In the genomic region with DNA sequence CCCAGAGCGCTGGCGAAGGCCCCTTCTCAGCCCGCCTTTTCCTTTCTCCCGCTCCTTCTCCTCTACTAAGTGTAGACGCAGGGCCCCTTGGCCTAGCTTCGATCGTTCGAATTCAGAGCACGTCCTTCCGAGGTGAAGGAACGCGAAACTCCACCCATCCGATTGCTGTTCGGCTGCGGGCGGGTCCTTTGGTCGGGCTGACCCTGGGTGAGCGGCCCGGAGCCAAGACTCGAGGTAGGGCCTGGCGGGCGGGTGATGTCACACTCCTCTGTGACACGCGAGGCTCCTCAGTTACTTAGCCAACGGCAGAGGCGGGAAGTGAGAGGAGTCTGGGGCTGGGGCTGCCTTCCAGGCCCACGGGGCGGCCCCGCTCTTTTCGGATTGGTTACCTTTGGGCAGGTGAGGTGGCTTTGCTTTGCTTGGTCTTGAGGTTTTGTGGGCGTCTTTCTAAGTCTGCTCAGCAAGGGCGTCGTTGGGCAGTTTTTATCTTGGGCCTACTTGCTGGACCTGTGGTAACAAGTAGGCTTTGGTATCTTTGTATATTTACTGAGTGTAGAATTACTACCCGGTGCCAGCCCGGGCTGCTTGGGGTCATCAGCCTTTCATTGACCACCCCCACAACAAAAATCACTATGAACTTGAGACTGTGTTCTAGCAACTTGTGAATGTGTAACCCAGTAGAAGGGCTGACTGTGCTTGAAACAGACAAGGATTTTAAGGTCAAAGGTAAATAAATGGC, we compare ENCODE assay signal across 8 cellular contexts. TPM values are rescaled to one million over a fixed set of nuclear protein-coding genes. Genes with fewer than 3 reads are reported as not detected.
A peak's percentile ranks its signal among the peaks of the same experiment; 100 is the strongest.
DNase-seq lines count a peak whose midpoint lies in the region; ATAC-seq and TF ChIP-seq lines count a peak whose summit lies in the region.

No MANE protein-coding gene starts in this region.

- in situ Hi-C loops in mammary epithelial cell (cut with MboI; ENCODE audit: low sequenced_read_pairs in 2 of 2) = no loop called here

- peak overlapping the region; percentile 55 for H2AFZ ChIP-seq in mammary epithelial cell (ENCODE audit: low read depth, low read length)

- no peaks in the 10 kb centered on the region for H3K36me3 Mint-ChIP-seq in WTC11

- ATAC-seq in GM18502 (IDR thresholded peaks at IDR 0.05; ENCODE audit: poor library complexity, unreplicated experiment) (peak; percentile 68), HG02840 (IDR thresholded peaks at IDR 0.05; ENCODE audit: low FRiP score, unreplicated experiment) (peak; percentile 42), WTC11 (peak; percentile 27)

- under 1% methylated on average over 13 of the region's 35 CpGs for WGBS in mammary epithelial cell (ENCODE audit: low coverage, missing lambda C conversion rate)

- CTCF ChIA-PET in WTC11 (lab: Charles Lee) (interaction anchor here (0.5 to 3.1 kb wide), 89 partner anchors 8 to 1595 kb away, joined by 3 to 39 read pairs (median 5); a partner anchor contains a TSS), mammary epithelial cell (lab: Charles Lee; ENCODE audit: low non-redundant PET) (interaction anchor here (0.6 to 0.8 kb wide), 7 partner anchors 12 to 119 kb away, joined by 3 to 9 read pairs (median 5); a partner anchor contains a TSS)

- POLR2A ChIA-PET in WTC11 (lab: Charles Lee) = interaction anchor here (0.5 to 1.4 kb wide), 16 partner anchors 21 to 1271 kb away, joined by 3 to 9 read pairs (median 4); a partner anchor contains a TSS

- TSS peak; percentile 98 for BruUV-seq in mammary epithelial cell (replicated peaks; lab: Mats Ljungman, UMichigan)

- H3K27me3 Mint-ChIP-seq in WTC11 (ENCODE audit: low read depth) = no peaks in the 10 kb centered on the region

- H3K4me1 Mint-ChIP-seq in WTC11 = peaks cover 21% of the 10 kb centered on the region

- H3K27ac Mint-ChIP-seq in WTC11 = peak overlapping the region; percentile 98

- H3K9me3 Mint-ChIP-seq in WTC11 = no peaks in the 10 kb centered on the region

- dilution Hi-C loops in mammary epithelial cell (cut with HindIII; ENCODE audit: low sequenced_read_pairs) = no loop called here

- peak overlapping the region; percentile 51 to 74 (median 69) for H3K4me3 ChIP-seq in mammary epithelial cell (replicated peaks in 1 of 3; ENCODE audit: insufficient read depth in 1 of 3, low read depth in 2 of 3, low read length in 3 of 3)

- peak overlapping the region; percentile 84 for H3K4me2 ChIP-seq in mammary epithelial cell (ENCODE audit: insufficient read depth, low read depth, low read length)

- H3K36me3 ChIP-seq in mammary epithelial cell (ENCODE audit: insufficient read depth, low read length) = no peaks in the 10 kb centered on the region

- H3K4me3 Mint-ChIP-seq in WTC11 = peak overlapping the region; percentile 92

- TF ChIP-seq CTCF in WTC11 (IDR thresholded peaks at IDR 0.05) (no peak), mammary epithelial cell (conservative IDR thresholded peaks at IDR 0.05 in 1 of 2, IDR thresholded peaks at IDR 0.05 in 1 of 2; ENCODE audit: extremely low read depth in 1 of 2, insufficient read depth in 1 of 2, low read depth in 1 of 2, low read length in 2 of 2) (no peak)

- no peaks in the 10 kb centered on the region for H3K27me3 ChIP-seq in mammary epithelial cell (ENCODE audit: insufficient read depth, low read length)

- H3K9me3 ChIP-seq in mammary epithelial cell (replicated peaks; ENCODE audit: insufficient read depth, low read length) = no peaks in the 10 kb centered on the region

- DNase-seq in NCI-H2029 treated with DMSO at 0.1 percent for 48 hours (lab: John Stamatoyannopoulos, UW) = peak; percentile 81
- DNase-seq in WTC11 (ENCODE audit: low spot score) = peak; percentile 75
- DNase-seq in mammary epithelial cell = peak; percentile 98
- peak; percentile 98 for DNase-seq in islet precursor cell
- peak; percentile 68 to 73 for DNase-seq in stimulated activated CD4-positive, alpha-beta T cell treated with anti-CD3 and anti-CD28 coated beads, Interleukin-15, amount 100 ng/mL, for 1 hour (ENCODE audit: low read depth in 1 of 2, low spot score in 1 of 2)
- DNase-seq in superior temporal gyrus (ENCODE audit: extremely low spot score) = no peak

- H3K27ac ChIP-seq in mammary epithelial cell (ENCODE audit: insufficient read depth, low read depth, low read length) = peak overlapping the region; percentile 92

- H3K79me2 ChIP-seq in mammary epithelial cell (ENCODE audit: insufficient read depth, low read length) = peaks cover 57% of the 10 kb centered on the region

- intact Hi-C loops in mammary epithelial cell (cut with micrococcal nuclease) = loop anchor here (1.0 kb wide), 3 partner anchors 8 to 36 kb away; a partner anchor contains a TSS

- peak overlapping the region; percentile 98 for H3K9ac ChIP-seq in mammary epithelial cell (ENCODE audit: insufficient read depth, low read length)

- H4K20me1 ChIP-seq in mammary epithelial cell (ENCODE audit: insufficient read depth, low read length) = peaks cover 22% of the 10 kb centered on the region

- peaks cover 17% of the 10 kb centered on the region for H3K4me1 ChIP-seq in mammary epithelial cell (ENCODE audit: insufficient read depth, low read length)

TF ChIP-seq in WTC11, 78 proteins besides CTCF, POLR2A, EP300 and RAD21:
- TF ChIP-seq, protein P1, sequence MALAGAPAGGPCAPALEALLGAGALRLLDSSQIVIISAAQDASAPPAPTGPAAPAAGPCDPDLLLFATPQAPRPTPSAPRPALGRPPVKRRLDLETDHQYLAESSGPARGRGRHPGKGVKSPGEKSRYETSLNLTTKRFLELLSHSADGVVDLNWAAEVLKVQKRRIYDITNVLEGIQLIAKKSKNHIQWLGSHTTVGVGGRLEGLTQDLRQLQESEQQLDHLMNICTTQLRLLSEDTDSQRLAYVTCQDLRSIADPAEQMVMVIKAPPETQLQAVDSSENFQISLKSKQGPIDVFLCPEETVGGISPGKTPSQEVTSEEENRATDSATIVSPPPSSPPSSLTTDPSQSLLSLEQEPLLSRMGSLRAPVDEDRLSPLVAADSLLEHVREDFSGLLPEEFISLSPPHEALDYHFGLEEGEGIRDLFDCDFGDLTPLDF (CRISPR knock-in tag; IDR thresholded peaks at IDR 0.05) = 0 out of 2 replicates have a peak, but pooled peaks have one; percentile 13
- TF ChIP-seq, protein P2, sequence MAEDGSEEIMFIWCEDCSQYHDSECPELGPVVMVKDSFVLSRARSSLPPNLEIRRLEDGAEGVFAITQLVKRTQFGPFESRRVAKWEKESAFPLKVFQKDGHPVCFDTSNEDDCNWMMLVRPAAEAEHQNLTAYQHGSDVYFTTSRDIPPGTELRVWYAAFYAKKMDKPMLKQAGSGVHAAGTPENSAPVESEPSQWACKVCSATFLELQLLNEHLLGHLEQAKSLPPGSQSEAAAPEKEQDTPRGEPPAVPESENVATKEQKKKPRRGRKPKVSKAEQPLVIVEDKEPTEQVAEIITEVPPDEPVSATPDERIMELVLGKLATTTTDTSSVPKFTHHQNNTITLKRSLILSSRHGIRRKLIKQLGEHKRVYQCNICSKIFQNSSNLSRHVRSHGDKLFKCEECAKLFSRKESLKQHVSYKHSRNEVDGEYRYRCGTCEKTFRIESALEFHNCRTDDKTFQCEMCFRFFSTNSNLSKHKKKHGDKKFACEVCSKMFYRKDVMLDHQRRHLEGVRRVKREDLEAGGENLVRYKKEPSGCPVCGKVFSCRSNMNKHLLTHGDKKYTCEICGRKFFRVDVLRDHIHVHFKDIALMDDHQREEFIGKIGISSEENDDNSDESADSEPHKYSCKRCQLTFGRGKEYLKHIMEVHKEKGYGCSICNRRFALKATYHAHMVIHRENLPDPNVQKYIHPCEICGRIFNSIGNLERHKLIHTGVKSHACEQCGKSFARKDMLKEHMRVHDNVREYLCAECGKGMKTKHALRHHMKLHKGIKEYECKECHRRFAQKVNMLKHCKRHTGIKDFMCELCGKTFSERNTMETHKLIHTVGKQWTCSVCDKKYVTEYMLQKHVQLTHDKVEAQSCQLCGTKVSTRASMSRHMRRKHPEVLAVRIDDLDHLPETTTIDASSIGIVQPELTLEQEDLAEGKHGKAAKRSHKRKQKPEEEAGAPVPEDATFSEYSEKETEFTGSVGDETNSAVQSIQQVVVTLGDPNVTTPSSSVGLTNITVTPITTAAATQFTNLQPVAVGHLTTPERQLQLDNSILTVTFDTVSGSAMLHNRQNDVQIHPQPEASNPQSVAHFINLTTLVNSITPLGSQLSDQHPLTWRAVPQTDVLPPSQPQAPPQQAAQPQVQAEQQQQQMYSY (CRISPR knock-in tag; IDR thresholded peaks at IDR 0.05) = no peak
- peak; percentile 35; the same call in 1 of the 2 replicates for TF ChIP-seq GABPB1 (CRISPR knock-in tag; IDR thresholded peaks at IDR 0.05)
- TF ChIP-seq, protein P3, sequence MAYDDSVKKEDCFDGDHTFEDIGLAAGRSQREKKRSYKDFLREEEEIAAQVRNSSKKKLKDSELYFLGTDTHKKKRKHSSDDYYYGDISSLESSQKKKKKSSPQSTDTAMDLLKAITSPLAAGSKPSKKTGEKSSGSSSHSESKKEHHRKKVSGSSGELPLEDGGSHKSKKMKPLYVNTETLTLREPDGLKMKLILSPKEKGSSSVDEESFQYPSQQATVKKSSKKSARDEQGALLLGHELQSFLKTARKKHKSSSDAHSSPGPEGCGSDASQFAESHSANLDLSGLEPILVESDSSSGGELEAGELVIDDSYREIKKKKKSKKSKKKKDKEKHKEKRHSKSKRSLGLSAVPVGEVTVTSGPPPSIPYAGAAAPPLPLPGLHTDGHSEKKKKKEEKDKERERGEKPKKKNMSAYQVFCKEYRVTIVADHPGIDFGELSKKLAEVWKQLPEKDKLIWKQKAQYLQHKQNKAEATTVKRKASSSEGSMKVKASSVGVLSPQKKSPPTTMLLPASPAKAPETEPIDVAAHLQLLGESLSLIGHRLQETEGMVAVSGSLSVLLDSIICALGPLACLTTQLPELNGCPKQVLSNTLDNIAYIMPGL (CRISPR knock-in tag; IDR thresholded peaks at IDR 0.05) = peak; percentile 15; the same call in 1 of the 2 replicates

RNA-seq across cellular contexts. Expression of a gene that starts 0.7 kb away (rescaled TPM):
- total RNA-seq in WTC11 (2021) (402 to 417 TPM (median 412 TPM) in 3 replicates), mammary epithelial cell (100 to 1,000 TPM; 535 to 649 TPM)
- 566 TPM for polyA plus RNA-seq in mammary epithelial cell
- 608 TPM for polyA minus RNA-seq in mammary epithelial cell

RNA-seq across cellular contexts. Expression of a gene that starts 34.8 kb away (rescaled TPM):
- total RNA-seq in WTC11 (2021) (15.2 to 19.3 TPM (median 15.6 TPM) in 3 replicates), mammary epithelial cell (10 to 100 TPM; 17.6 to 32.0 TPM)
- polyA plus RNA-seq in mammary epithelial cell = 10.7 TPM
- 24.7 TPM for polyA minus RNA-seq in mammary epithelial cell
